In genomic region chr3:165642761-165643432, GRCh38 we compare ENCODE assay signal across 8 cellular contexts.
A peak's percentile ranks its signal among the peaks of the same experiment; 100 is the strongest.
DNase-seq lines count a peak whose midpoint lies in the region; ATAC-seq and TF ChIP-seq lines count a peak whose summit lies in the region.

No MANE protein-coding gene starts in this region.

- peaks cover 13% of the 10 kb centered on the region for H3K4me1 ChIP-seq in mammary epithelial cell (ENCODE audit: insufficient read depth, low read length)

- BruUV-seq in mammary epithelial cell (replicated peaks; lab: Mats Ljungman, UMichigan) = no TSS peak

- no peak for TF ChIP-seq CTCF in mammary epithelial cell (conservative IDR thresholded peaks at IDR 0.05 in 1 of 2, IDR thresholded peaks at IDR 0.05 in 1 of 2; ENCODE audit: extremely low read depth in 1 of 2, insufficient read depth in 1 of 2, low read depth in 1 of 2, low read length in 2 of 2)

- dilution Hi-C loops in mammary epithelial cell (cut with HindIII; ENCODE audit: low sequenced_read_pairs) = no loop called here

- intact Hi-C loops in mammary epithelial cell (cut with micrococcal nuclease) = no loop called here

- H3K9me3 ChIP-seq in mammary epithelial cell (replicated peaks; ENCODE audit: insufficient read depth, low read length) = no peaks in the 10 kb centered on the region

- peaks cover 0 to 25% (median 4%) of the 10 kb centered on the region in 9 donors for H3K9me3 Mint-ChIP-seq in naive thymus-derived CD8-positive, alpha-beta T cell

- no peaks in the 10 kb centered on the region for H3K4me1 Mint-ChIP-seq in naive thymus-derived CD8-positive, alpha-beta T cell

- H2AFZ ChIP-seq in mammary epithelial cell (ENCODE audit: low read depth, low read length) = peak overlapping the region; percentile 40

- WGBS in mammary epithelial cell (ENCODE audit: low coverage, missing lambda C conversion rate) = 3% methylated on average over 4 of the region's 4 CpGs

- peak overlapping the region; percentile 59 for H3K4me2 ChIP-seq in mammary epithelial cell (ENCODE audit: insufficient read depth, low read depth, low read length)

- in situ Hi-C loops in mammary epithelial cell (cut with MboI; ENCODE audit: low sequenced_read_pairs in 2 of 2) = no loop called here

- DNase-seq in Ammon's horn (ENCODE audit: low spot score) (peak; percentile 29), NCI-H1105 treated with DMSO at 0.1 percent for 48 hours (lab: John Stamatoyannopoulos, UW) (peak; percentile 79), mammary epithelial cell (peak; percentile 92), medulla oblongata (ENCODE audit: extremely low spot score) (peak; percentile 7), NCI-H1694 treated with DMSO at 0.1 percent for 48 hours (lab: John Stamatoyannopoulos, UW) (no peak), NCI-H187 (lab: John Stamatoyannopoulos, UW) (no peak)
- DNase-seq in stimulated activated CD4-positive, alpha-beta T cell treated with anti-CD3 and anti-CD28 coated beads, Interleukin-1b, Interleukin-23, amount 100 ng/mL, for 48 hours = no peak
- no peak for DNase-seq in naive thymus-derived CD8-positive, alpha-beta T cell

- no peak for ATAC-seq in naive thymus-derived CD8-positive, alpha-beta T cell

- H3K27ac Mint-ChIP-seq in naive thymus-derived CD8-positive, alpha-beta T cell = no peak overlapping the region

- H3K36me3 ChIP-seq in mammary epithelial cell (ENCODE audit: insufficient read depth, low read length) = no peaks in the 10 kb centered on the region

- H3K27me3 ChIP-seq in mammary epithelial cell (ENCODE audit: insufficient read depth, low read length) = no peaks in the 10 kb centered on the region

- no peak overlapping the region for H3K9ac ChIP-seq in mammary epithelial cell (ENCODE audit: insufficient read depth, low read length)

- no peaks in the 10 kb centered on the region for H4K20me1 ChIP-seq in mammary epithelial cell (ENCODE audit: insufficient read depth, low read length)

- H3K27me3 Mint-ChIP-seq in naive thymus-derived CD8-positive, alpha-beta T cell = no peaks in the 10 kb centered on the region

- POLR2A ChIA-PET in naive thymus-derived CD8-positive, alpha-beta T cell (lab: Charles Lee) = no interaction called here

- no peak overlapping the region for H3K4me3 ChIP-seq in mammary epithelial cell (replicated peaks in 1 of 3; ENCODE audit: insufficient read depth in 1 of 3, low read depth in 2 of 3, low read length in 3 of 3)

- H3K36me3 Mint-ChIP-seq in naive thymus-derived CD8-positive, alpha-beta T cell = no peaks in the 10 kb centered on the region

- peak overlapping the region; percentile 62 for H3K27ac ChIP-seq in mammary epithelial cell (ENCODE audit: insufficient read depth, low read depth, low read length)

- CTCF ChIA-PET in mammary epithelial cell (lab: Charles Lee; ENCODE audit: low non-redundant PET) = no interaction called here

- no peaks in the 10 kb centered on the region for H3K79me2 ChIP-seq in mammary epithelial cell (ENCODE audit: insufficient read depth, low read length)

- no peak overlapping the region for H3K4me3 Mint-ChIP-seq in naive thymus-derived CD8-positive, alpha-beta T cell

Comparison
In these comparisons a context has a peak if more than half of its experiments do, and no peak if none do; other contexts are left out.
1. DNase-seq: peak in Ammon's horn (single experiment), NCI-H1105 treated with DMSO at 0.1 percent for 48 hours (single experiment), mammary epithelial cell (single experiment) and medulla oblongata (single experiment); none in NCI-H1694 treated with DMSO at 0.1 percent for 48 hours (single experiment), NCI-H187 (0 of 2), stimulated activated CD4-positive, alpha-beta T cell treated with anti-CD3 and anti-CD28 coated beads, Interleukin-1b, Interleukin-23, amount 100 ng/mL, for 48 hours (single experiment) and naive thymus-derived CD8-positive, alpha-beta T cell (0 of 10).